In the genomic region with DNA sequence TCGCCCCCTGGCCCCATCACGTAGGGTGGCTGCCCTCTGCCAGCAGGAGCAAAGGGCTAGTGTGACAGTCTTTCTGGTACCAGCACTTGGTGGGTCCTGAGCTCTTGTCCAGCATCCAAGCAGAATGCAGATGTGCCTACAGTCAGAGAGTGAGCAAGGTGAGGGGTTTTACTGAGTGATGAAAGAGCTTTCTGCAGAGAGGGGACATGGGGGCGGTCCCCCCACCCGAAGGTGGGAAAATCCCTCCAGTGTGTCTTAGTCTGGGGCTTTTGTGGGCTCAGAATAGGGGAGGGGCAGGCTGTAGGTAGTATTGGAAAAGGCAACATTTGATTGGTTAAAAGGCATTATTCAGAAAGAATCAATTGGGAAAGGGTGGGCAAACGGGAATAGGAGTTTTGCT, we compare ENCODE assay signal across 16 cellular contexts.
A peak's percentile ranks its signal among the peaks of the same experiment; 100 is the strongest.
DNase-seq lines count a peak whose midpoint lies in the region; ATAC-seq and TF ChIP-seq lines count a peak whose summit lies in the region.
"Had no signal": no experiment of that assay in that cellular context is flagged by ENCODE, and none has a peak within 500 bp of the region (broad histone marks: within the 10 kb centered on the region; RNA-seq: fewer than 3 reads in every experiment).

No MANE protein-coding gene starts in this region.

- peaks cover 3% of the 10 kb centered on the region; the same call in 1 of the 2 replicates for H3K36me3 ChIP-seq in WERI-Rb-1

- CTCF ChIA-PET in activated naive CD4-positive, alpha-beta T cell treated with anti-CD3 and anti-CD28 coated beads, Interleukin-2, amount 10 ng/mL, durations not matched to agents 7 days and 5 days (lab: Charles Lee): no interaction called here
- CTCF ChIA-PET in MCF 10A (lab: Yijun Ruan, JAX): interaction anchor here (0.5 kb wide), 1 partner anchor 224 kb away, joined by 3 read pairs; no protein-coding TSS in a partner anchor

- no peak for DNase-seq in activated naive CD4-positive, alpha-beta T cell treated with anti-CD3 and anti-CD28 coated beads, Interleukin-2, amount 10 ng/mL, durations not matched to agents 7 days and 5 days
- DNase-seq in activated naive CD4-positive, alpha-beta T cell (lab: John Stamatoyannopoulos, UW): no peak
- DNase-seq in WERI-Rb-1: no peak
- DNase-seq in effector memory CD8-positive, alpha-beta T cell: no peak
- DNase-seq in stimulated activated effector memory CD8-positive, alpha-beta T cell treated with anti-CD3 and anti-CD28 coated beads, Interleukin-12 subunit alpha, Interleukin-12 subunit beta, amount 100 ng/mL, for 72 hours (ENCODE audit: low spot score in 2 of 2): no peak
- no peak for DNase-seq in DMS53 treated with DMSO at 0.1 percent for 48 hours (lab: John Stamatoyannopoulos, UW; ENCODE audit: unreplicated experiment)
- DNase-seq in MCF 10A (ENCODE audit: unreplicated experiment): no peak
- no peak for DNase-seq in GM10266 (ENCODE audit: extremely low spot score)
- DNase-seq: AML-193; CD4-positive, CD25-positive, alpha-beta regulatory T cell; KG1; MM.1S; NCI-H1105; NCI-H187; NCI-H82 had no signal

- intact Hi-C loops in MCF 10A (cut with micrococcal nuclease): no loop called here

- no TSS peak for BruUV-seq in MCF 10A (replicated peaks; lab: Mats Ljungman, UMichigan)

- H3K9me3 Mint-ChIP-seq in activated naive CD4-positive, alpha-beta T cell treated with anti-CD3 and anti-CD28 coated beads, Interleukin-2, amount 10 ng/mL, durations not matched to agents 7 days and 5 days: peaks cover 18% of the 10 kb centered on the region
- H3K9me3 Mint-ChIP-seq in effector memory CD8-positive, alpha-beta T cell: peaks cover 11 to 16% of the 10 kb centered on the region in 2 donors
- H3K9me3 Mint-ChIP-seq in stimulated activated effector memory CD8-positive, alpha-beta T cell treated with anti-CD3 and anti-CD28 coated beads, Interleukin-12 subunit alpha, Interleukin-12 subunit beta, amount 100 ng/mL, for 72 hours: peaks cover 5% of the 10 kb centered on the region
- H3K9me3 Mint-ChIP-seq in MCF 10A (ENCODE audit: unreplicated experiment): peaks cover 15% of the 10 kb centered on the region

- TF ChIP-seq CTCF in WERI-Rb-1 (IDR thresholded peaks at IDR 0.05; ENCODE audit: low read depth, low read length): 0 out of 2 replicates have a peak, but pooled peaks have one; percentile 2
- no peak for TF ChIP-seq CTCF in MCF 10A (IDR thresholded peaks at IDR 0.05; ENCODE audit: unreplicated experiment)
- TF ChIP-seq CTCF in GM10266 (IDR thresholded peaks at IDR 0.05; ENCODE audit: control insufficient read depth, insufficient read depth, low read depth, missing control alignments): no peak

- no peak for ATAC-seq in effector memory CD8-positive, alpha-beta T cell (replicated peaks)
- ATAC-seq in stimulated activated effector memory CD8-positive, alpha-beta T cell treated with anti-CD3 and anti-CD28 coated beads, Interleukin-12 subunit alpha, Interleukin-12 subunit beta, amount 100 ng/mL, for 72 hours: no peak
- ATAC-seq: Right ventricle myocardium inferior had no signal

- no peak overlapping the region for H3K27ac ChIP-seq in WERI-Rb-1

- no peaks in the 10 kb centered on the region for H3K27me3 Mint-ChIP-seq in activated naive CD4-positive, alpha-beta T cell treated with anti-CD3 and anti-CD28 coated beads, Interleukin-2, amount 10 ng/mL, durations not matched to agents 7 days and 5 days
- H3K27me3 Mint-ChIP-seq in effector memory CD8-positive, alpha-beta T cell: no peaks in the 10 kb centered on the region
- H3K27me3 Mint-ChIP-seq in MCF 10A (ENCODE audit: insufficient read depth, unreplicated experiment): no peaks in the 10 kb centered on the region
- H3K27me3 Mint-ChIP-seq: CD4-positive, CD25-positive, alpha-beta regulatory T cell had no signal

- no peak overlapping the region for H3K4me3 Mint-ChIP-seq in activated naive CD4-positive, alpha-beta T cell treated with anti-CD3 and anti-CD28 coated beads, Interleukin-2, amount 10 ng/mL, durations not matched to agents 7 days and 5 days
- no peak overlapping the region for H3K4me3 Mint-ChIP-seq in effector memory CD8-positive, alpha-beta T cell
- H3K4me3 Mint-ChIP-seq in stimulated activated effector memory CD8-positive, alpha-beta T cell treated with anti-CD3 and anti-CD28 coated beads, Interleukin-12 subunit alpha, Interleukin-12 subunit beta, amount 100 ng/mL, for 72 hours: no peak overlapping the region
- H3K4me3 Mint-ChIP-seq in MCF 10A (ENCODE audit: unreplicated experiment): no peak overlapping the region
- H3K4me3 Mint-ChIP-seq: CD4-positive, CD25-positive, alpha-beta regulatory T cell had no signal

- peaks cover 26% of the 10 kb centered on the region for H3K36me3 Mint-ChIP-seq in activated naive CD4-positive, alpha-beta T cell treated with anti-CD3 and anti-CD28 coated beads, Interleukin-2, amount 10 ng/mL, durations not matched to agents 7 days and 5 days
- peaks cover 4% of the 10 kb centered on the region for H3K36me3 Mint-ChIP-seq in effector memory CD8-positive, alpha-beta T cell (ENCODE audit: insufficient read depth)
- peaks cover 14% of the 10 kb centered on the region for H3K36me3 Mint-ChIP-seq in stimulated activated effector memory CD8-positive, alpha-beta T cell treated with anti-CD3 and anti-CD28 coated beads, Interleukin-12 subunit alpha, Interleukin-12 subunit beta, amount 100 ng/mL, for 72 hours
- no peaks in the 10 kb centered on the region for H3K36me3 Mint-ChIP-seq in MCF 10A (ENCODE audit: insufficient read depth, unreplicated experiment)

- H3K4me3 ChIP-seq in WERI-Rb-1 (ENCODE audit: low read depth, low read length): no peak overlapping the region

- peak overlapping the region; percentile 69 for H3K27ac Mint-ChIP-seq in activated naive CD4-positive, alpha-beta T cell treated with anti-CD3 and anti-CD28 coated beads, Interleukin-2, amount 10 ng/mL, durations not matched to agents 7 days and 5 days
- peak overlapping the region; percentile 52 to 56 for H3K27ac Mint-ChIP-seq in effector memory CD8-positive, alpha-beta T cell
- H3K27ac Mint-ChIP-seq in stimulated activated effector memory CD8-positive, alpha-beta T cell treated with anti-CD3 and anti-CD28 coated beads, Interleukin-12 subunit alpha, Interleukin-12 subunit beta, amount 100 ng/mL, for 72 hours: peak overlapping the region; percentile 88
- H3K27ac Mint-ChIP-seq in MCF 10A (ENCODE audit: low read depth, unreplicated experiment): no peak overlapping the region

- peaks cover 50% of the 10 kb centered on the region for H3K4me1 Mint-ChIP-seq in activated naive CD4-positive, alpha-beta T cell treated with anti-CD3 and anti-CD28 coated beads, Interleukin-2, amount 10 ng/mL, durations not matched to agents 7 days and 5 days
- H3K4me1 Mint-ChIP-seq in effector memory CD8-positive, alpha-beta T cell (ENCODE audit: low read depth in 2 of 2): peaks cover 30 to 31% of the 10 kb centered on the region in 2 donors
- H3K4me1 Mint-ChIP-seq in stimulated activated effector memory CD8-positive, alpha-beta T cell treated with anti-CD3 and anti-CD28 coated beads, Interleukin-12 subunit alpha, Interleukin-12 subunit beta, amount 100 ng/mL, for 72 hours: peaks cover 58% of the 10 kb centered on the region
- peaks cover 6% of the 10 kb centered on the region for H3K4me1 Mint-ChIP-seq in MCF 10A (ENCODE audit: insufficient read depth, unreplicated experiment)

- POLR2A ChIA-PET in MCF 10A (lab: Yijun Ruan, JAX): no interaction called here

- no peaks in the 10 kb centered on the region for H3K9me3 ChIP-seq in WERI-Rb-1 (ENCODE audit: severe bottlenecking)

- H3K27me3 ChIP-seq in WERI-Rb-1 (ENCODE audit: insufficient read depth, low read depth, severe bottlenecking): no peaks in the 10 kb centered on the region
